13 cellular contexts compared by ENCODE assay signal in the genomic region with DNA sequence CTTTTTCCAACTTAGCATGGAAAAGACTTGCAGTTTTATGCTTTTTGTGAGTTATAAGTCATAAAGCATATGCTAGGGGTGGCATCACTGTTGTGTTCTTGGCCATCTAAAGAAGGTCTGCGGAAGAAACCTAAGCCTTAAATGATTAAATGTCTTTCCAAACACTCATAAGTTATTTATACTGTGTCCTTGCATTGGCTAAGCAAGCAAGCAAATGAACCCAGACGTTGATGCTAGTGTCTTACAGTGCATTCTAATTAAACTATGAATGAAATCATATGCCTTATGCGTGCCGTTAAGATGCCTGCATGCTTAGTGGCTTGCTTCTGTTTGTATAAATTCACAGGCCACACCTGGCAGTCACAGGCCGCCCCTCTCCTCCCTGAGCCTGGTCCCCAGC. TPM values are rescaled to one million over a fixed set of nuclear protein-coding genes. Genes with fewer than 3 reads are reported as not detected.
DNase-seq lines count a peak whose midpoint lies in the region; ATAC-seq and TF ChIP-seq lines count a peak whose summit lies in the region.
"Had no signal": no experiment of that assay in that cellular context is flagged by ENCODE, and none has a peak within 500 bp of the region (broad histone marks: within the 10 kb centered on the region; RNA-seq: fewer than 3 reads in every experiment).

No MANE protein-coding gene starts in this region.

- H3K9me3 ChIP-seq in AG04450 (ENCODE audit: control insufficient read depth, insufficient read depth, low read length) (no peaks in the 10 kb centered on the region; the same call in 1 of the 2 replicates), Panc1 (ENCODE audit: control insufficient read depth, insufficient read depth, low read depth, low read length) (no peaks in the 10 kb centered on the region; the same call in 1 of the 2 replicates)
- H3K9me3 ChIP-seq: BE2C had no signal

- ATAC-seq in Panc1 (no peak), GM21423 (IDR thresholded peaks at IDR 0.05; ENCODE audit: unreplicated experiment) (no peak)
- ATAC-seq: Right ventricle myocardium inferior had no signal

- no TSS peak for BruUV-seq in Panc1 (replicated peaks; lab: Mats Ljungman, UMichigan)

- POLR2A ChIA-PET in AG04450 (lab: Yijun Ruan, JAX): interaction anchor here (0.6 to 2.1 kb wide), 5 partner anchors 9 to 81 kb away, joined by 3 to 9 read pairs (median 3); no protein-coding TSS in a partner anchor
- POLR2A ChIA-PET in Panc1 (lab: Charles Lee): interaction anchor here (0.5 kb wide), 1 partner anchor 62 kb away, joined by 5 read pairs; no protein-coding TSS in a partner anchor

- H3K27ac ChIP-seq in AG04450 (ENCODE audit: low read depth, low read length) (peak overlapping the region; percentile 81), C4-2B (peak overlapping the region; percentile 26), Panc1 (ENCODE audit: low read length) (peak overlapping the region; percentile 26)

- intact Hi-C loops in Panc1 (cut with micrococcal nuclease; ENCODE audit: unreplicated experiment): no loop called here

- H3K4me3 ChIP-seq in AG04450 (ENCODE audit: low read depth, low read length) (no peak overlapping the region), Panc1 (ENCODE audit: low read depth in 2 of 2, low read length in 2 of 2) (no peak overlapping the region)

- no peaks in the 10 kb centered on the region for H3K36me3 ChIP-seq in Panc1 (ENCODE audit: control insufficient read depth, insufficient read depth, low read length)
- H3K36me3 ChIP-seq: BE2C had no signal

- DNase-seq in AG04450 (ENCODE audit: low read depth, low spot score) (no peak), Panc1 (ENCODE audit: low read depth, low spot score) (no peak), fibroblast of gingiva (ENCODE audit: low read depth) (peak; percentile 67), HT-29 (ENCODE audit: low spot score) (no peak), hippocampal formation (lab: John Stamatoyannopoulos, UW) (no peak)
- DNase-seq: ACHN, BE2C, NCI-H2107, NCI-H524 treated with DMSO at 0.1 percent for 48 hours, T-helper 2 cell had no signal

- peaks cover 11% of the 10 kb centered on the region for H3K4me1 ChIP-seq in Panc1 (ENCODE audit: control insufficient read depth, insufficient read depth, low read length)
- H3K4me1 ChIP-seq: BE2C had no signal

- H3K27me3 ChIP-seq in AG04450 (ENCODE audit: control insufficient read depth, insufficient read depth, low read length): no peaks in the 10 kb centered on the region
- H3K27me3 ChIP-seq in Panc1 (ENCODE audit: control insufficient read depth, insufficient read depth, low read length): no peaks in the 10 kb centered on the region

- CTCF ChIA-PET in AG04450 (lab: Charles Lee): interaction anchor here (1.1 to 2.1 kb wide), 2 partner anchors 22 to 187 kb away, joined by 6 to 7 read pairs; no protein-coding TSS in a partner anchor
- CTCF ChIA-PET in Panc1 (lab: Charles Lee): no interaction called here

- in situ Hi-C loops in Panc1 (cut with HindIII; ENCODE audit: low pct_unique_long_range_greater_than_20kb, low sequenced_read_pairs): no loop called here

- TF ChIP-seq CTCF in AG04450 (IDR thresholded peaks at IDR 0.05; ENCODE audit: low read depth, low read length) (no peak), C4-2B (conservative IDR thresholded peaks at IDR 0.05) (no peak), Panc1 (IDR thresholded peaks at IDR 0.05) (no peak)

RNA-seq across cellular contexts. Expression of gene RIN2, which starts 49.8 kb away (rescaled TPM):
- 56.0 and 60.8 TPM in 2 replicates for polyA plus RNA-seq in AG04450 (2011; rRNA removed)
- polyA minus RNA-seq in AG04450 (2011; rRNA and poly(A)+ RNA removed): 187 and 211 TPM in 2 replicates
- 25.0 TPM for total RNA-seq in Panc1 (2021; ENCODE audit: unreplicated experiment)
- polyA plus RNA-seq in Panc1 (2012; ENCODE audit: insufficient read length): 13.8 TPM
- total RNA-seq in HT-29 (2014; rRNA removed; shearing (Covaris generic)): 26.6 and 31.9 TPM in 2 replicates

Comparison
In these comparisons a context has a peak if more than half of its experiments do, and no peak if none do; other contexts are left out.
1. H3K27ac ChIP-seq: peak in every context shown above with its lines; median percentile 81 in AG04450; 26 in C4-2B; 26 in Panc1.